In genomic region chr10:16847644-16848043, GRCh38 we compare ENCODE assay signal across 2 cellular contexts.
TF ChIP-seq lines count a peak whose summit lies in the region.

No MANE protein-coding gene starts in this region.

TF ChIP-seq in HepG2, 621 proteins besides CTCF, POLR2A, EP300 and RAD21:
- TF ChIP-seq ZNF253 (CRISPR knock-in tag; IDR thresholded peaks at IDR 0.05; ENCODE audit: borderline replicate concordance): no peak
- peak; percentile 80; the same call in 1 of the 2 replicates for TF ChIP-seq GZF1 (CRISPR knock-in tag; IDR thresholded peaks at IDR 0.05)
- no peak for TF ChIP-seq FOXA3 (CRISPR knock-in tag; IDR thresholded peaks at IDR 0.05)
- TF ChIP-seq SOX6 (IDR thresholded peaks at IDR 0.05): no peak
- no peak for TF ChIP-seq SOX6 (CRISPR knock-in tag; IDR thresholded peaks at IDR 0.05)
- TF ChIP-seq ISL2 (CRISPR knock-in tag; IDR thresholded peaks at IDR 0.05): no peak
- TF ChIP-seq, protein P1, sequence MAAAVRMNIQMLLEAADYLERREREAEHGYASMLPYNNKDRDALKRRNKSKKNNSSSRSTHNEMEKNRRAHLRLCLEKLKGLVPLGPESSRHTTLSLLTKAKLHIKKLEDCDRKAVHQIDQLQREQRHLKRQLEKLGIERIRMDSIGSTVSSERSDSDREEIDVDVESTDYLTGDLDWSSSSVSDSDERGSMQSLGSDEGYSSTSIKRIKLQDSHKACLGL (CRISPR knock-in tag; IDR thresholded peaks at IDR 0.05): no peak

TF ChIP-seq in SK-N-SH treated with all-trans-retinoic acid at 6 μM for 48 hours, 23 proteins besides CTCF, POLR2A, EP300 and RAD21:
- TF ChIP-seq PATZ1 (CRISPR knock-in tag; IDR thresholded peaks at IDR 0.05; ENCODE audit: borderline replicate concordance): peak; percentile 52; the same call in 1 of the 2 replicates
- TF ChIP-seq BACH2 (CRISPR knock-in tag; IDR thresholded peaks at IDR 0.05; ENCODE audit: borderline replicate concordance): no peak
- TF ChIP-seq ISL1 (CRISPR knock-in tag; IDR thresholded peaks at IDR 0.05): peak; percentile 94
- TF ChIP-seq ZC3H10 (CRISPR knock-in tag; IDR thresholded peaks at IDR 0.05): peak; percentile 90; the same call in 1 of the 2 replicates
- TF ChIP-seq ZFP3 (CRISPR knock-in tag; IDR thresholded peaks at IDR 0.05): 0 out of 2 replicates have a peak, but pooled peaks have one; percentile 35
TF ChIP-seq in SK-N-SH treated with all-trans-retinoic acid at 6 μM for 48 hours: peak in this region for 4.
